ENCODE assay signal across 19 cellular contexts in the genomic region with DNA sequence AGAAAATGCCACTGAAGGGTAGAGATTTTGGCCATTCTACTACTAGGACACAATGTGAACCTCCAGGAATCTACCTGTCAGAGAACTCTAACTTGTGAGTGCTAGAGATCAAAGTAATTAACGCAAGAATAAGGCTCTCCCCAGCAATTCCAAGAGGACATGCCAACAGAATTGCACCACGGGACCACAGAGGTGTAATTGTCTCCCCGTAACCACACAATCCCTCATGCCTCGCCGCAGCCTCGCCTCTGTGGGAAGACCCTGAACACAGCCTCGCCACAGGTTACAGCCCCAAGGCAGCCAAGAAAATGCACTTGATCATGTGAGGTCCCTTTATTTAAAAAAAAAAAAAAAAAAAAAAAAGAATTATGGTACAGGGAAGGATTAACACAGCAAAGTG. TPM values are rescaled to one million over a fixed set of nuclear protein-coding genes. Genes with fewer than 3 reads are reported as not detected.
DNase-seq lines count a peak whose midpoint lies in the region; ATAC-seq and TF ChIP-seq lines count a peak whose summit lies in the region.
"Had no signal": no experiment of that assay in that cellular context is flagged by ENCODE, and none has a peak within 500 bp of the region (broad histone marks: within the 10 kb centered on the region; RNA-seq: fewer than 3 reads in every experiment).

No MANE protein-coding gene starts in this region.

- no peaks in the 10 kb centered on the region for H3K9me3 Mint-ChIP-seq in MCF 10A (ENCODE audit: unreplicated experiment)
- H3K9me3 Mint-ChIP-seq: CD8-positive, alpha-beta T cell; GM23338; H9 had no signal

- TF ChIP-seq POLR2A in vagina (IDR thresholded peaks at IDR 0.05), result no peak

- H3K27ac Mint-ChIP-seq in MCF 10A (ENCODE audit: low read depth, unreplicated experiment), result no peak overlapping the region
- H3K27ac Mint-ChIP-seq: CD8-positive, alpha-beta T cell; GM23338 had no signal

- TF ChIP-seq CTCF in mammary epithelial cell (conservative IDR thresholded peaks at IDR 0.05 in 1 of 2, IDR thresholded peaks at IDR 0.05 in 1 of 2; ENCODE audit: extremely low read depth in 1 of 2, insufficient read depth in 1 of 2, low read depth in 1 of 2, low read length in 2 of 2) (no peak), MCF 10A (IDR thresholded peaks at IDR 0.05; ENCODE audit: unreplicated experiment) (no peak), vagina (IDR thresholded peaks at IDR 0.05) (no peak)

- no peaks in the 10 kb centered on the region for H3K36me3 ChIP-seq in mammary epithelial cell (ENCODE audit: insufficient read depth, low read length)
- H3K36me3 ChIP-seq in vagina, result no peaks in the 10 kb centered on the region

- peaks cover 25% of the 10 kb centered on the region for H3K79me2 ChIP-seq in mammary epithelial cell (ENCODE audit: insufficient read depth, low read length)

- H3K4me3 ChIP-seq in mammary epithelial cell (replicated peaks in 1 of 3; ENCODE audit: insufficient read depth in 1 of 3, low read depth in 2 of 3, low read length in 3 of 3), result no peak overlapping the region
- H3K4me3 ChIP-seq in vagina, result no peak overlapping the region
- H3K4me3 ChIP-seq: BLaER1, GM23338 had no signal

- dilution Hi-C loops in mammary epithelial cell (cut with HindIII; ENCODE audit: low sequenced_read_pairs), result no loop called here

- POLR2A ChIA-PET in MCF 10A (lab: Yijun Ruan, JAX), result no interaction called here

- no peaks in the 10 kb centered on the region for H3K27me3 Mint-ChIP-seq in MCF 10A (ENCODE audit: insufficient read depth, unreplicated experiment)
- H3K27me3 Mint-ChIP-seq: B cell; CD4-positive, CD25-positive, alpha-beta regulatory T cell had no signal

- no peak for ATAC-seq in HG02870 (IDR thresholded peaks at IDR 0.05; ENCODE audit: unreplicated experiment)
- ATAC-seq: CD8-positive, alpha-beta T cell; GM23338; HCT116 had no signal

- intact Hi-C loops in mammary epithelial cell (cut with micrococcal nuclease), result no loop called here
- intact Hi-C loops in MCF 10A (cut with micrococcal nuclease), result no loop called here
- intact Hi-C loops in vagina (cut with DNase I), result no loop called here

- BruUV-seq in mammary epithelial cell (replicated peaks; lab: Mats Ljungman, UMichigan) (no TSS peak), MCF 10A (replicated peaks; lab: Mats Ljungman, UMichigan) (no TSS peak)

- H3K4me3 Mint-ChIP-seq in MCF 10A (ENCODE audit: unreplicated experiment), result no peak overlapping the region
- H3K4me3 Mint-ChIP-seq: B cell; CD4-positive, CD25-positive, alpha-beta regulatory T cell; CD8-positive, alpha-beta T cell; GM23338; H9 had no signal

- in situ Hi-C loops in mammary epithelial cell (cut with MboI; ENCODE audit: low sequenced_read_pairs in 2 of 2), result no loop called here

- WGBS in mammary epithelial cell (ENCODE audit: low coverage, missing lambda C conversion rate), result 29% methylated on average over 7 of the region's 7 CpGs

- H3K4me1 Mint-ChIP-seq in MCF 10A (ENCODE audit: insufficient read depth, unreplicated experiment), result peaks cover 5% of the 10 kb centered on the region

- peaks cover 16% of the 10 kb centered on the region for H3K36me3 Mint-ChIP-seq in MCF 10A (ENCODE audit: insufficient read depth, unreplicated experiment)

- H3K4me2 ChIP-seq in mammary epithelial cell (ENCODE audit: insufficient read depth, low read depth, low read length), result no peak overlapping the region
- H3K4me2 ChIP-seq: BLaER1, GM23338 had no signal

- H3K27me3 ChIP-seq in mammary epithelial cell (ENCODE audit: insufficient read depth, low read length) (no peaks in the 10 kb centered on the region), vagina (no peaks in the 10 kb centered on the region)
- H3K27me3 ChIP-seq: BLaER1 had no signal

- CTCF ChIA-PET in mammary epithelial cell (lab: Charles Lee; ENCODE audit: low non-redundant PET) (no interaction called here), MCF 10A (lab: Yijun Ruan, JAX) (interaction anchor here (0.5 kb wide), 1 partner anchor 485 kb away, joined by 3 read pairs; no protein-coding TSS in a partner anchor)

- H3K27ac ChIP-seq in mammary epithelial cell (ENCODE audit: insufficient read depth, low read depth, low read length) (no peak overlapping the region), vagina (no peak overlapping the region)
- H3K27ac ChIP-seq: 22Rv1, BLaER1, C4-2B had no signal

- H2AFZ ChIP-seq in mammary epithelial cell (ENCODE audit: low read depth, low read length), result no peak overlapping the region
- H2AFZ ChIP-seq: GM23338 had no signal

- H3K9ac ChIP-seq in mammary epithelial cell (ENCODE audit: insufficient read depth, low read length), result no peak overlapping the region
- H3K9ac ChIP-seq: BLaER1 had no signal

- DNase-seq in mammary epithelial cell, result peak; percentile 30
- DNase-seq in MCF 10A (ENCODE audit: unreplicated experiment), result no peak
- peak; percentile 25 for DNase-seq in iPS-NIHi11 (ENCODE audit: low spot score)
- DNase-seq in myocyte (ENCODE audit: low read depth), result peak; percentile 11
- DNase-seq in stimulated activated CD4-positive, alpha-beta T cell treated with anti-CD3 and anti-CD28 coated beads, Interleukin-4, amount 100 ng/mL, for 4 hours, result no peak
- DNase-seq in vagina (ENCODE audit: extremely low spot score in 2 of 2), result no peak
- DNase-seq: Caco-2; CD4-positive, CD25-positive, alpha-beta regulatory T cell; CD8-positive, alpha-beta T cell; DMS153; DND-41; H9 had no signal

- peaks cover 4% of the 10 kb centered on the region for H3K4me1 ChIP-seq in mammary epithelial cell (ENCODE audit: insufficient read depth, low read length)
- H3K4me1 ChIP-seq in vagina, result peaks cover 12% of the 10 kb centered on the region
- H3K4me1 ChIP-seq: Caco-2 had no signal

- no peaks in the 10 kb centered on the region for H4K20me1 ChIP-seq in mammary epithelial cell (ENCODE audit: insufficient read depth, low read length)

- H3K9me3 ChIP-seq in mammary epithelial cell (replicated peaks; ENCODE audit: insufficient read depth, low read length), result no peaks in the 10 kb centered on the region
- no peaks in the 10 kb centered on the region for H3K9me3 ChIP-seq in vagina
- H3K9me3 ChIP-seq: BLaER1, Caco-2 had no signal

RNA-seq across cellular contexts. Expression of a gene that starts 29.5 kb away (rescaled TPM):
- total RNA-seq in mammary epithelial cell (10 to 100 TPM in 1 of 2 donors, 1 to 10 TPM in 1; 8.5 to 29.8 TPM), MCF 10A (2022) (21.7 and 43.6 TPM in 2 replicates), myocyte (20.9 and 26.6 TPM in 2 replicates), vagina (44.0 TPM)
- 28.7 TPM for polyA plus RNA-seq in mammary epithelial cell
- 38.1 TPM for polyA minus RNA-seq in mammary epithelial cell
- 12.2 TPM for polyA plus RNA-seq in myocyte (2012)

Comparison
In these comparisons a context has a peak if more than half of its experiments do, and no peak if none do; other contexts are left out.
1. DNase-seq: peak in mammary epithelial cell (single experiment), iPS-NIHi11 (single experiment) and myocyte (single experiment); none in MCF 10A (single experiment), stimulated activated CD4-positive, alpha-beta T cell treated with anti-CD3 and anti-CD28 coated beads, Interleukin-4, amount 100 ng/mL, for 4 hours (0 of 2) and vagina (0 of 2).